In the genomic region with DNA sequence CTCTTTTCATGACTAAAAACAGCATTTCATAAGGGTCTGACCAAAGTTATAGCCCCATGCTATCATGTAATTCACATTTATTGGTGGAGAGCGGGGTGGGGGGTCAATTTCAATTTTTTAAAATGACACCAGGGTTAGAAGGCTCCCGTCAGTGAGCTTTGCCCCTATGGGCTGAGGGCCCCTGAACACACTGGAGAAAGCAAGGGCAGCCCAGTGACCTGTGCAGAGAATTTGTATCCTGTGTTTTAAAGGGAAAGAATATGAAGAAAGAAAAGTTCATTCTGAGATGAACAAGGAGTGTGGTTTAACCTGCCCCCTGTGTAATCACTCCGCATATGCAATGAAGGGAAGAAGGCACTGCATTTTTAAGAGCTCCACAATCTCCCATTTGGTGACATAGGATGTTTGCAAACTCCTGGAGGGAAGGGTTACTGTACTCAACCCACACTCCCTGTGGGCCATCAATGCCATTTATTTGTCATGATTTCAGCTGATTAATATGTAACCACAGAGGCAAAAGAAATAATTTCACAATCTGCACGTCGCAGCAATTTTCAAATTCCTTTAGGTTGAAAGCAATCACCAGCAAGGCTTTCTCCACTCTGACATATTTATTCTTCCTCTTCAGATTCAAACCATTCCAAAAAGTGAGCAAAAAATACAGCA, we compare ENCODE assay signal across 17 cellular contexts.
DNase-seq lines count a peak whose midpoint lies in the region; ATAC-seq and TF ChIP-seq lines count a peak whose summit lies in the region.
"Had no signal": no experiment of that assay in that cellular context is flagged by ENCODE, and none has a peak within 500 bp of the region (broad histone marks: within the 10 kb centered on the region; RNA-seq: fewer than 3 reads in every experiment).

No MANE protein-coding gene starts in this region.

- TF ChIP-seq CTCF in AG10803 (conservative IDR thresholded peaks at IDR 0.05; ENCODE audit: low read length), result peak; percentile 31
- TF ChIP-seq CTCF in RWPE2 (IDR thresholded peaks at IDR 0.05; ENCODE audit: poor library complexity, severe bottlenecking), result no peak
- no peak for TF ChIP-seq CTCF in fibroblast of mammary gland (conservative IDR thresholded peaks at IDR 0.05; ENCODE audit: control insufficient read depth, insufficient read depth, low read depth, low read length)

- ATAC-seq in RWPE2 (ENCODE audit: low read depth) (peak; percentile 17; the same call in 1 of the 3 replicates), HG02884 (IDR thresholded peaks at IDR 0.05; ENCODE audit: unreplicated experiment) (no peak)
- ATAC-seq: activated CD4-positive, CD25-positive, alpha-beta regulatory T cell treated with anti-CD3 and anti-CD28 coated beads, Interleukin-2, amount 50 U/mL, for 24 hours; left ventricle myocardium superior had no signal

- H3K36me3 ChIP-seq in RWPE2 (ENCODE audit: low read depth), result no peaks in the 10 kb centered on the region
- no peaks in the 10 kb centered on the region for H3K36me3 ChIP-seq in neuron (ENCODE audit: insufficient read depth, low read length)
- H3K36me3 ChIP-seq: MG63, neutrophil, thoracic aorta had no signal

- H3K4me3 ChIP-seq in AG10803 (ENCODE audit: low read length) (no peak overlapping the region), RWPE2 (ENCODE audit: severe bottlenecking) (no peak overlapping the region), fibroblast of mammary gland (ENCODE audit: control insufficient read depth, low read depth, low read length) (no peak overlapping the region), neuron (ENCODE audit: low read length) (no peak overlapping the region)
- H3K4me3 ChIP-seq: MG63, thoracic aorta had no signal

- H3K27ac ChIP-seq in RWPE2 (ENCODE audit: poor library complexity, severe bottlenecking), result no peak overlapping the region
- H3K27ac ChIP-seq: neutrophil, thoracic aorta had no signal

- H3K27me3 ChIP-seq in RWPE2 (ENCODE audit: insufficient read depth, poor library complexity, severe bottlenecking), result no peaks in the 10 kb centered on the region
- H3K27me3 ChIP-seq in neuron (ENCODE audit: insufficient read depth, low read length), result no peaks in the 10 kb centered on the region
- H3K27me3 ChIP-seq: MG63, neutrophil had no signal

- H3K9me3 ChIP-seq in RWPE2 (ENCODE audit: severe bottlenecking), result no peaks in the 10 kb centered on the region
- H3K9me3 ChIP-seq in neuron (ENCODE audit: low read length), result no peaks in the 10 kb centered on the region
- H3K9me3 ChIP-seq: MG63, neutrophil, thoracic aorta had no signal

- H3K4me1 ChIP-seq in RWPE2 (ENCODE audit: insufficient read depth, poor library complexity, severe bottlenecking) (peaks cover 9% of the 10 kb centered on the region), neuron (ENCODE audit: insufficient read depth, low read length) (peaks cover 8% of the 10 kb centered on the region)

- peak overlapping the region; percentile 43 for H2AFZ ChIP-seq in neuron (ENCODE audit: low read depth, low read length)

- DNase-seq in AG10803 (ENCODE audit: low read depth) (peak; percentile 96), RWPE2 (ENCODE audit: low spot score) (no peak), fibroblast of mammary gland (ENCODE audit: low read depth) (peak; percentile 64), SHP77 (lab: John Stamatoyannopoulos, UW) (no peak)
- DNase-seq in effector CD4-positive, alpha-beta T cell, result no peak
- DNase-seq in activated CD8-positive, alpha-beta memory T cell treated with anti-CD3 and anti-CD28 coated beads, Interleukin-2, amount 50 U/mL, for 48 hours, result no peak
- DNase-seq: DMS79; effector CD8-positive, alpha-beta T cell; GOT3; head of caudate nucleus; left ventricle myocardium superior; MG63 had no signal

Comparison
In these comparisons a context has a peak if more than half of its experiments do, and no peak if none do; other contexts are left out.
1. DNase-seq: peak in AG10803 (single experiment) and fibroblast of mammary gland (single experiment); none in RWPE2 (single experiment), effector CD4-positive, alpha-beta T cell (single experiment), SHP77 (0 of 2) and activated CD8-positive, alpha-beta memory T cell treated with anti-CD3 and anti-CD28 coated beads, Interleukin-2, amount 50 U/mL, for 48 hours (single experiment).